ENCODE assay signal across 10 cellular contexts in genomic region chr21:33419538-33420123, GRCh38. TPM values are rescaled to one million over a fixed set of nuclear protein-coding genes. Genes with fewer than 3 reads are reported as not detected.
DNase-seq lines count a peak whose midpoint lies in the region; ATAC-seq, FAIRE-seq and TF ChIP-seq lines count a peak whose summit lies in the region.
"Had no signal": no experiment of that assay in that cellular context is flagged by ENCODE, and none has a peak within 500 bp of the region (broad histone marks: within the 10 kb centered on the region; RNA-seq: fewer than 3 reads in every experiment).

No MANE protein-coding gene starts in this region.

- BruUV-seq in Calu3 (replicated peaks; lab: Mats Ljungman, UMichigan) = no TSS peak

- H3K36me3 Mint-ChIP-seq in Calu3 (ENCODE audit: insufficient read depth, unreplicated experiment) = peaks cover 79% of the 10 kb centered on the region
- H3K36me3 Mint-ChIP-seq in WTC11 = peaks cover 37% of the 10 kb centered on the region
- H3K36me3 Mint-ChIP-seq in activated naive CD4-positive, alpha-beta T cell treated with anti-CD3 and anti-CD28 coated beads for 36 hours (ENCODE audit: low read depth) = peaks cover 21% of the 10 kb centered on the region

- intact Hi-C loops in Calu3 (cut with micrococcal nuclease; ENCODE audit: unreplicated experiment) (loop anchor here (5.0 kb wide), 1 partner anchor 37 kb away; no protein-coding TSS in a partner anchor), heart left ventricle (cut with DNase I) (no loop called here)
- intact Hi-C loops in activated naive CD4-positive, alpha-beta T cell treated with anti-CD3 and anti-CD28 coated beads for 36 hours (cut with micrococcal nuclease) = no loop called here

- H3K4me1 Mint-ChIP-seq in Calu3 (ENCODE audit: low read depth, unreplicated experiment) (peaks cover 33% of the 10 kb centered on the region), WTC11 (no peaks in the 10 kb centered on the region)
- peaks cover 10% of the 10 kb centered on the region for H3K4me1 Mint-ChIP-seq in activated naive CD4-positive, alpha-beta T cell treated with anti-CD3 and anti-CD28 coated beads for 36 hours (ENCODE audit: low read depth)

- H3K9me3 Mint-ChIP-seq in Calu3 (ENCODE audit: low read depth, unreplicated experiment) = no peaks in the 10 kb centered on the region
- no peaks in the 10 kb centered on the region for H3K9me3 Mint-ChIP-seq in WTC11
- H3K9me3 Mint-ChIP-seq in activated naive CD4-positive, alpha-beta T cell treated with anti-CD3 and anti-CD28 coated beads for 36 hours = no peaks in the 10 kb centered on the region

- no peak for FAIRE-seq in GM12892 (lab: Jason Lieb, UNC)

- TF ChIP-seq CTCF in Calu3 (IDR thresholded peaks at IDR 0.05; ENCODE audit: unreplicated experiment) (no peak), WTC11 (IDR thresholded peaks at IDR 0.05) (no peak), heart left ventricle (IDR thresholded peaks at IDR 0.05) (no peak)

- H3K4me1 ChIP-seq in heart left ventricle = peaks cover 0 to 26% (median 15%) of the 10 kb centered on the region in 12 donors

- peak overlapping the region; percentile 14 for H3K4me3 Mint-ChIP-seq in Calu3 (ENCODE audit: low read depth, unreplicated experiment)
- H3K4me3 Mint-ChIP-seq in WTC11 = no peak overlapping the region
- H3K4me3 Mint-ChIP-seq in activated naive CD4-positive, alpha-beta T cell treated with anti-CD3 and anti-CD28 coated beads for 36 hours = no peak overlapping the region
- H3K4me3 Mint-ChIP-seq: activated naive CD8-positive, alpha-beta T cell had no signal

- peak overlapping the region in 11 of 12 donors; percentile 5 to 75 (median 37) for H3K27ac ChIP-seq in heart left ventricle

- H3K27me3 ChIP-seq in heart left ventricle = no peaks in the 10 kb centered on the region

- POLR2A ChIA-PET in WTC11 (lab: Charles Lee) = no interaction called here

- no peaks in the 10 kb centered on the region for H3K27me3 Mint-ChIP-seq in Calu3 (ENCODE audit: unreplicated experiment)
- no peaks in the 10 kb centered on the region for H3K27me3 Mint-ChIP-seq in WTC11 (ENCODE audit: low read depth)
- H3K27me3 Mint-ChIP-seq in activated naive CD4-positive, alpha-beta T cell treated with anti-CD3 and anti-CD28 coated beads for 36 hours (ENCODE audit: low read depth) = no peaks in the 10 kb centered on the region
- H3K27me3 Mint-ChIP-seq: activated naive CD8-positive, alpha-beta T cell had no signal

- 83 to 87% (median 85%) methylated on average over 12 of the region's 12 CpGs for WGBS in heart left ventricle, 4 donors

- H3K9me3 ChIP-seq in heart left ventricle = no peaks in the 10 kb centered on the region

- DNase-seq in Calu3 = no peak
- no peak for DNase-seq in WTC11 (ENCODE audit: low spot score)
- DNase-seq in heart left ventricle = peak in 2 of 5 donors; percentile 47 to 67
- peak; percentile 29 for DNase-seq in renal cortical epithelial cell (ENCODE audit: low read depth)
- no peak for DNase-seq in GM12892 (ENCODE audit: insufficient read length)
- DNase-seq in RPMI8226 = no peak
- DNase-seq in activated naive CD4-positive, alpha-beta T cell treated with anti-CD3 and anti-CD28 coated beads for 36 hours = no peak
- DNase-seq in amniotic stem cell (lab: John Stamatoyannopoulos, UW) = no peak
- DNase-seq: NCI-H524 treated with DMSO at 0.1 percent for 48 hours had no signal

- no peak for TF ChIP-seq POLR2A in heart left ventricle (IDR thresholded peaks at IDR 0.05)
- TF ChIP-seq POLR2A in GM12892 (IDR thresholded peaks at IDR 0.05; ENCODE audit: low read depth, low read length) = no peak

- H3K4me3 ChIP-seq in heart left ventricle = no peak overlapping the region

- H3K27ac Mint-ChIP-seq in Calu3 (ENCODE audit: unreplicated experiment) (peak overlapping the region; percentile 81), WTC11 (peak overlapping the region; percentile 22; the same call in 1 of the 2 replicates)
- no peak overlapping the region for H3K27ac Mint-ChIP-seq in activated naive CD4-positive, alpha-beta T cell treated with anti-CD3 and anti-CD28 coated beads for 36 hours
- H3K27ac Mint-ChIP-seq: activated naive CD8-positive, alpha-beta T cell had no signal

- ATAC-seq in WTC11 (no peak), heart left ventricle (peak; percentile 79 to 93 (median 86))

- CTCF ChIA-PET in Calu3 (lab: Charles Lee) = no interaction called here
- CTCF ChIA-PET in WTC11 (lab: Charles Lee) = no interaction called here
- CTCF ChIA-PET in activated naive CD4-positive, alpha-beta T cell treated with anti-CD3 and anti-CD28 coated beads for 36 hours (lab: Charles Lee) = interaction anchor here (1.1 kb wide), 1 partner anchor 25 kb away, joined by 3 read pairs; no protein-coding TSS in a partner anchor

- H3K36me3 ChIP-seq in heart left ventricle = peaks cover 0 to 98% (median 74%) of the 10 kb centered on the region in 9 donors

TF ChIP-seq in WTC11, 78 proteins besides CTCF, POLR2A, EP300 and RAD21:
- TF ChIP-seq ZNF138 (CRISPR knock-in tag; conservative IDR thresholded peaks at IDR 0.05) = no peak
- TF ChIP-seq ZNF263 (CRISPR knock-in tag; IDR thresholded peaks at IDR 0.05; ENCODE audit: low read depth) = no peak
- TF ChIP-seq, protein P1, sequence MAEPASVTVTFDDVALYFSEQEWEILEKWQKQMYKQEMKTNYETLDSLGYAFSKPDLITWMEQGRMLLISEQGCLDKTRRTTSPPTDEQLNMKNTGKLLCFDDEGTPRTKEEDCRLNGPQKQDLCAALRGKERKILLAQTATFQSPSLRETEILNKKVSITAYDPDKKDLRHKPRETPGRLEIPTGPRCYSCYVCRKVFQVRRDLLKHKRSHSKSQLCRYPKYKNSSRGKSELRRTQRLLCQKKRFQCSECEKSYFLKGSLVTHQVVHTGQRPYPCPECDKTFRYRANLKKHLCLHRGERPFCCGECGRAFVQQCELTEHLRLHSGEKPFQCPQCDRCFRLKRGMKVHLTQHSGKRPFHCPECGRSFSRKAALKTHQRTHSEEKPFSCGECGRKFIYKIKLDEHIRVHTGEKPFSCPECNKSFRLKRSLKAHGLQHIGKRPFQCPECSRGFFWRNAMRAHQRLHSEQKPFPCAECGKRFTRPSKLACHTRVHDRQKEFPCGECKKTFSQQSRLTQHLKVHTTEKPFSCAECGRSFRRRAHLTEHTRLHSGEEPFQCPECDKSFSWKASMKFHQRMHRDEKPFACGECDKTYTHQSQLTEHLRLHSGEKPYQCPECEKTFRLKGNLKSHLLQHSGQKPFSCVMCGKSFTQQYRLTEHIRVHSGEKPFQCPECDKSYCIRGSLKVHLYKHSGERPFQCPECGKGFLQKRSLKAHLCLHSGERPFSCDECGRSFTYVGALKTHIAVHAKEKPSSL (CRISPR knock-in tag; conservative IDR thresholded peaks at IDR 0.05) = no peak
- no peak for TF ChIP-seq FOXJ3 (CRISPR knock-in tag; IDR thresholded peaks at IDR 0.05; ENCODE audit: borderline replicate concordance)
- TF ChIP-seq TCF7 (CRISPR knock-in tag; IDR thresholded peaks at IDR 0.05; ENCODE audit: low read depth) = no peak
- TF ChIP-seq GTF2I (CRISPR knock-in tag; conservative IDR thresholded peaks at IDR 0.05) = no peak
- TF ChIP-seq FOXP4 (CRISPR knock-in tag; IDR thresholded peaks at IDR 0.05) = no peak
- TF ChIP-seq, protein P2, sequence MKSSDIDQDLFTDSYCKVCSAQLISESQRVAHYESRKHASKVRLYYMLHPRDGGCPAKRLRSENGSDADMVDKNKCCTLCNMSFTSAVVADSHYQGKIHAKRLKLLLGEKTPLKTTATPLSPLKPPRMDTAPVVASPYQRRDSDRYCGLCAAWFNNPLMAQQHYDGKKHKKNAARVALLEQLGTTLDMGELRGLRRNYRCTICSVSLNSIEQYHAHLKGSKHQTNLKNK (CRISPR knock-in tag; IDR thresholded peaks at IDR 0.05) = no peak
- TF ChIP-seq PREB (CRISPR knock-in tag; IDR thresholded peaks at IDR 0.05; ENCODE audit: borderline replicate concordance) = no peak
TF ChIP-seq in WTC11: peak in this region for 0.

RNA-seq across cellular contexts. Expression of gene IFNGR2, which starts 16.4 kb away (rescaled TPM):
- total RNA-seq in Calu3 (2022) (58.1 and 59.8 TPM in 2 replicates), WTC11 (2021) (34.1 to 37.3 TPM (median 35.7 TPM) in 3 replicates), heart left ventricle (10 to 100 TPM; 25.1 to 83.3 (median 35.7) TPM), renal cortical epithelial cell (57.3 and 105 TPM in 2 replicates)
- 10 to 100 TPM; 25.1 to 27.3 TPM for polyA plus RNA-seq in heart left ventricle
- 69.9 TPM for polyA plus RNA-seq in GM12892 (2012; ENCODE audit: missing spikeins)
- total RNA-seq in activated naive CD4-positive, alpha-beta T cell treated with anti-CD3 and anti-CD28 coated beads for 36 hours = 10 to 100 TPM; 16.3 to 17.5 TPM
